ENCODE assay signal across 8 cellular contexts in the genomic region with DNA sequence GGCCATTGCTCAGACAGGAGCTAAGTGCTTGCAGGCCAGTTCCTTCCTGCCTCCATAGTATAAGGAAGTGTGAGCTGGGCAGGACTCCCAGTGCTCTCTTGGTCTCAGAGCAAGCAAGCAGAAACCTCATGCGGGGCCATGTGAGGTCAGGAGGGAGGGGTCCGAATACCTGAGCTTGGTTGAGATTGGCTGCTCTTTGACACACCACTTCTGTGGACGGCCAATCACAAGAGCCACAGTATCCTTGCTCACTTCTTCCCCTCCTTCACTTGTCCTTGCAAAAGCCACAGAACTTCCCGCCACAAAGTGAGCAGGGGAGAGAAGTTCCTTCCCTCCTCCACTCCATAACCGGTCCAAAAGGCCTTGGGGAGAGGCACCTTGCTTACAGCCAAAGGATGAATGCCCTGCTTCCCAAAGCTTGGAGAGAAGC. TPM values are rescaled to one million over a fixed set of nuclear protein-coding genes. Genes with fewer than 3 reads are reported as not detected.
DNase-seq lines count a peak whose midpoint lies in the region; ATAC-seq lines count a peak whose summit lies in the region.

No MANE protein-coding gene starts in this region.

- no peaks in the 10 kb centered on the region for H3K9me3 Mint-ChIP-seq in T-helper 2 cell treated with Interferon-gamma antibody and Interleukin-4, amounts not matched to agents 5 μg/mL and 100 μg/mL, for 36 hours
- H3K9me3 Mint-ChIP-seq in stimulated activated naive B cell treated with anti-CD40 and anti-IgM and Interleukin-4, amounts not matched to agents 10 μg/mL and 1 μg/mL and 100 μg/mL, for 72 hours = no peaks in the 10 kb centered on the region

- H3K36me3 Mint-ChIP-seq in T-helper 2 cell treated with Interferon-gamma antibody and Interleukin-4, amounts not matched to agents 5 μg/mL and 100 μg/mL, for 36 hours (ENCODE audit: low read depth) = no peaks in the 10 kb centered on the region
- no peaks in the 10 kb centered on the region for H3K36me3 Mint-ChIP-seq in stimulated activated naive B cell treated with anti-CD40 and anti-IgM and Interleukin-4, amounts not matched to agents 10 μg/mL and 1 μg/mL and 100 μg/mL, for 72 hours

- DNase-seq in ACHN (peak; percentile 55), Right ventricle myocardium inferior (ENCODE audit: missing footprints) (peak; percentile 84), NCI-H1105 (lab: John Stamatoyannopoulos, UW) (no peak), superior temporal gyrus (ENCODE audit: extremely low spot score) (no peak)
- DNase-seq in T-helper 2 cell treated with Interferon-gamma antibody and Interleukin-4, amounts not matched to agents 5 μg/mL and 100 μg/mL, for 36 hours (ENCODE audit: low spot score) = peak; percentile 9
- DNase-seq in stimulated activated naive B cell treated with anti-CD40 and anti-IgM and Interleukin-4, amounts not matched to agents 10 μg/mL and 1 μg/mL and 100 μg/mL, for 72 hours = no peak

- no peak overlapping the region for H3K4me3 Mint-ChIP-seq in T-helper 2 cell treated with Interferon-gamma antibody and Interleukin-4, amounts not matched to agents 5 μg/mL and 100 μg/mL, for 36 hours
- H3K4me3 Mint-ChIP-seq in stimulated activated naive B cell treated with anti-CD40 and anti-IgM and Interleukin-4, amounts not matched to agents 10 μg/mL and 1 μg/mL and 100 μg/mL, for 72 hours = no peak overlapping the region

- H3K27ac Mint-ChIP-seq in T-helper 2 cell treated with Interferon-gamma antibody and Interleukin-4, amounts not matched to agents 5 μg/mL and 100 μg/mL, for 36 hours = no peak overlapping the region
- no peak overlapping the region for H3K27ac Mint-ChIP-seq in stimulated activated naive B cell treated with anti-CD40 and anti-IgM and Interleukin-4, amounts not matched to agents 10 μg/mL and 1 μg/mL and 100 μg/mL, for 72 hours

- ATAC-seq in GM19351 (IDR thresholded peaks at IDR 0.05; ENCODE audit: unreplicated experiment) = peak; percentile 91
- peak; percentile 86 for ATAC-seq in HG03280 (IDR thresholded peaks at IDR 0.05; ENCODE audit: unreplicated experiment)
- peak; percentile 82 for ATAC-seq in Right ventricle myocardium inferior
- ATAC-seq in stimulated activated naive B cell treated with anti-CD40 and anti-IgM and Interleukin-4, amounts not matched to agents 10 μg/mL and 1 μg/mL and 100 μg/mL, for 72 hours (replicated peaks) = peak; percentile 71 to 76

- peaks cover 29% of the 10 kb centered on the region for H3K4me1 Mint-ChIP-seq in T-helper 2 cell treated with Interferon-gamma antibody and Interleukin-4, amounts not matched to agents 5 μg/mL and 100 μg/mL, for 36 hours (ENCODE audit: low read depth)
- peaks cover 10 to 22% of the 10 kb centered on the region in 2 donors for H3K4me1 Mint-ChIP-seq in stimulated activated naive B cell treated with anti-CD40 and anti-IgM and Interleukin-4, amounts not matched to agents 10 μg/mL and 1 μg/mL and 100 μg/mL, for 72 hours

- intact Hi-C loops in Right ventricle myocardium inferior (cut with DNase I) = no loop called here

- in situ Hi-C loops in ACHN (cut with HindIII; ENCODE audit: low pct_ligation_motif_present, low pct_unique_long_range_greater_than_20kb, low sequenced_read_pairs) = no loop called here

- no peaks in the 10 kb centered on the region for H3K27me3 Mint-ChIP-seq in T-helper 2 cell treated with Interferon-gamma antibody and Interleukin-4, amounts not matched to agents 5 μg/mL and 100 μg/mL, for 36 hours (ENCODE audit: low read depth)
- peaks cover 0 to 4% of the 10 kb centered on the region in 2 donors for H3K27me3 Mint-ChIP-seq in stimulated activated naive B cell treated with anti-CD40 and anti-IgM and Interleukin-4, amounts not matched to agents 10 μg/mL and 1 μg/mL and 100 μg/mL, for 72 hours

RNA-seq across cellular contexts. Expression of a gene that starts 56.7 kb away (rescaled TPM):
- total RNA-seq in Right ventricle myocardium inferior = 24.1 TPM

Comparison
In these comparisons a context has a peak if more than half of its experiments do, and no peak if none do; other contexts are left out.
1. DNase-seq: peak in ACHN (single experiment), T-helper 2 cell treated with Interferon-gamma antibody and Interleukin-4, amounts not matched to agents 5 μg/mL and 100 μg/mL, for 36 hours (single experiment) and Right ventricle myocardium inferior (single experiment); none in stimulated activated naive B cell treated with anti-CD40 and anti-IgM and Interleukin-4, amounts not matched to agents 10 μg/mL and 1 μg/mL and 100 μg/mL, for 72 hours (single experiment), NCI-H1105 (single experiment) and superior temporal gyrus (single experiment).
2. Peak in every context shown above with its lines, with median percentiles within 50 percentile points of each other: ATAC-seq.